9 cellular contexts compared by ENCODE assay signal in genomic region chr7:101386558-101387199, GRCh38. TPM values are rescaled to one million over a fixed set of nuclear protein-coding genes. Genes with fewer than 3 reads are reported as not detected.
DNase-seq lines count a peak whose midpoint lies in the region; ATAC-seq and TF ChIP-seq lines count a peak whose summit lies in the region.
"Had no signal": no experiment of that assay in that cellular context is flagged by ENCODE, and none has a peak within 500 bp of the region (broad histone marks: within the 10 kb centered on the region; RNA-seq: fewer than 3 reads in every experiment).

No MANE protein-coding gene starts in this region.

- H3K4me3 Mint-ChIP-seq in naive B cell = peak overlapping the region in 6 of 8 donors; percentile 33 to 75 (median 53)

- POLR2A ChIA-PET in HEK293 (lab: Yijun Ruan, JAX) = interaction anchor here (0.6 to 1.3 kb wide), 2 partner anchors 65 to 302 kb away, joined by 3 to 5 read pairs; partner anchors contain the start of gene IFT22

- peaks cover 24 to 43% (median 41%) of the 10 kb centered on the region in 3 donors for H3K4me1 Mint-ChIP-seq in naive B cell

- H3K4me1 ChIP-seq in BE2C = no peaks in the 10 kb centered on the region; the same call in 1 of the 2 replicates
- H3K4me1 ChIP-seq in HEK293 (ENCODE audit: control insufficient read depth, insufficient read depth, low read length) = peaks cover 5% of the 10 kb centered on the region; the same call in 1 of the 2 replicates

- peaks cover 0 to 3% (median 0%) of the 10 kb centered on the region in 7 donors for H3K9me3 Mint-ChIP-seq in naive B cell

- H3K36me3 ChIP-seq in BE2C (no peaks in the 10 kb centered on the region), HEK293 (ENCODE audit: control insufficient read depth in 2 of 2, insufficient read depth in 1 of 2, low read length in 2 of 2) (no peaks in the 10 kb centered on the region; a peak in 1 of 3 replicates)

- peak overlapping the region in 3 of 6 donors; percentile 47 to 78 (median 65) for H3K27ac Mint-ChIP-seq in naive B cell

- no peaks in the 10 kb centered on the region for H3K27me3 ChIP-seq in BE2C

- ATAC-seq in naive B cell (ENCODE audit: low read depth in 2 of 2) = peak in 1 of 2 donors; percentile 34
- no peak for ATAC-seq in HG03045 (IDR thresholded peaks at IDR 0.05; ENCODE audit: unreplicated experiment)
- ATAC-seq in HG02885 (IDR thresholded peaks at IDR 0.05; ENCODE audit: poor library complexity, unreplicated experiment) = no peak
- ATAC-seq in GM18520 (IDR thresholded peaks at IDR 0.05; ENCODE audit: unreplicated experiment) = no peak

- CTCF ChIA-PET in HEK293 (lab: Yijun Ruan, JAX) = interaction anchor here (0.9 to 1.7 kb wide), 5 partner anchors 19 to 54 kb away, joined by 3 to 13 read pairs (median 5); no protein-coding TSS in a partner anchor

- H3K36me3 Mint-ChIP-seq in naive B cell = no peaks in the 10 kb centered on the region

- no peaks in the 10 kb centered on the region for H3K27me3 Mint-ChIP-seq in naive B cell

- TF ChIP-seq CTCF in BE2C (IDR thresholded peaks at IDR 0.05; ENCODE audit: low read depth, low read length) (no peak), HEK293 (tag by site-specific recombination; IDR thresholded peaks at IDR 0.05) (no peak)

- H3K4me3 ChIP-seq in BE2C (ENCODE audit: low read depth, low read length) (peak overlapping the region; percentile 54), HEK293 (ENCODE audit: low read depth, low read length) (no peak overlapping the region)

- H3K27ac ChIP-seq in HEK293 (ENCODE audit: extremely low read depth, low read depth, low read length) = no peak overlapping the region

- DNase-seq in BE2C = peak; percentile 88
- DNase-seq in SW480 (ENCODE audit: low spot score) = peak; percentile 76
- DNase-seq in naive B cell = no peak
- no peak for DNase-seq in cerebellar nuclear complex (lab: John Stamatoyannopoulos, UW)
- DNase-seq: NCI-H187 had no signal

- H3K9me3 ChIP-seq in BE2C (no peaks in the 10 kb centered on the region), HEK293 (ENCODE audit: control insufficient read depth, insufficient read depth, low read depth, low read length) (no peaks in the 10 kb centered on the region)

TF ChIP-seq in HEK293, 187 proteins besides CTCF, POLR2A, EP300 and RAD21 (continues in another document):
- TF ChIP-seq ZBTB17 (tag by site-specific recombination; IDR thresholded peaks at IDR 0.05) (peak; percentile 82), ZNF473 (tag by site-specific recombination; IDR thresholded peaks at IDR 0.05) (no peak), ZSCAN30 (tag by site-specific recombination; IDR thresholded peaks at IDR 0.05) (no peak), ZBTB7A (tag by site-specific recombination; IDR thresholded peaks at IDR 0.05; ENCODE audit: low read depth) (no peak), ZNF157 (tag by site-specific recombination; IDR thresholded peaks at IDR 0.05) (no peak), ZNF335 (tag by site-specific recombination; conservative IDR thresholded peaks at IDR 0.05) (peak; percentile 84), ZNF341 (tag by site-specific recombination; IDR thresholded peaks at IDR 0.05; ENCODE audit: low read depth) (peak; percentile 97), ZNF169 (tag by site-specific recombination; IDR thresholded peaks at IDR 0.05) (no peak), ZNF248 (tag by site-specific recombination; IDR thresholded peaks at IDR 0.05) (no peak), PATZ1 (tag by site-specific recombination; IDR thresholded peaks at IDR 0.05) (peak; percentile 86), ZBTB21 (tag by site-specific recombination; IDR thresholded peaks at IDR 0.05) (no peak), ZNF785 (tag by site-specific recombination; IDR thresholded peaks at IDR 0.05) (no peak), RBAK (tag by site-specific recombination; IDR thresholded peaks at IDR 0.05) (no peak), ZNF266 (tag by site-specific recombination; IDR thresholded peaks at IDR 0.05; ENCODE audit: low read depth) (no peak), REPIN1 (tag by site-specific recombination; IDR thresholded peaks at IDR 0.05; ENCODE audit: low read depth) (no peak), ZNF768 (tag by site-specific recombination; IDR thresholded peaks at IDR 0.05) (no peak), ZNF416 (tag by site-specific recombination; IDR thresholded peaks at IDR 0.05) (no peak), IKZF3 (tag by site-specific recombination; IDR thresholded peaks at IDR 0.05) (0 out of 2 replicates have a peak, but pooled peaks have one; percentile 53), TCF7L2 (IDR thresholded peaks at IDR 0.05; ENCODE audit: borderline replicate concordance, low read depth, low read length) (no peak), ZNF624 (tag by site-specific recombination; IDR thresholded peaks at IDR 0.05) (no peak), ZNF76 (tag by site-specific recombination; IDR thresholded peaks at IDR 0.05; ENCODE audit: borderline replicate concordance, low read depth) (no peak)
- TF ChIP-seq, protein P1, sequence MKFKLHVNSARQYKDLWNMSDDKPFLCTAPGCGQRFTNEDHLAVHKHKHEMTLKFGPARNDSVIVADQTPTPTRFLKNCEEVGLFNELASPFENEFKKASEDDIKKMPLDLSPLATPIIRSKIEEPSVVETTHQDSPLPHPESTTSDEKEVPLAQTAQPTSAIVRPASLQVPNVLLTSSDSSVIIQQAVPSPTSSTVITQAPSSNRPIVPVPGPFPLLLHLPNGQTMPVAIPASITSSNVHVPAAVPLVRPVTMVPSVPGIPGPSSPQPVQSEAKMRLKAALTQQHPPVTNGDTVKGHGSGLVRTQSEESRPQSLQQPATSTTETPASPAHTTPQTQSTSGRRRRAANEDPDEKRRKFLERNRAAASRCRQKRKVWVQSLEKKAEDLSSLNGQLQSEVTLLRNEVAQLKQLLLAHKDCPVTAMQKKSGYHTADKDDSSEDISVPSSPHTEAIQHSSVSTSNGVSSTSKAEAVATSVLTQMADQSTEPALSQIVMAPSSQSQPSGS (tag by site-specific recombination; IDR thresholded peaks at IDR 0.05; ENCODE audit: low read depth) = no peak
- TF ChIP-seq, protein P2, sequence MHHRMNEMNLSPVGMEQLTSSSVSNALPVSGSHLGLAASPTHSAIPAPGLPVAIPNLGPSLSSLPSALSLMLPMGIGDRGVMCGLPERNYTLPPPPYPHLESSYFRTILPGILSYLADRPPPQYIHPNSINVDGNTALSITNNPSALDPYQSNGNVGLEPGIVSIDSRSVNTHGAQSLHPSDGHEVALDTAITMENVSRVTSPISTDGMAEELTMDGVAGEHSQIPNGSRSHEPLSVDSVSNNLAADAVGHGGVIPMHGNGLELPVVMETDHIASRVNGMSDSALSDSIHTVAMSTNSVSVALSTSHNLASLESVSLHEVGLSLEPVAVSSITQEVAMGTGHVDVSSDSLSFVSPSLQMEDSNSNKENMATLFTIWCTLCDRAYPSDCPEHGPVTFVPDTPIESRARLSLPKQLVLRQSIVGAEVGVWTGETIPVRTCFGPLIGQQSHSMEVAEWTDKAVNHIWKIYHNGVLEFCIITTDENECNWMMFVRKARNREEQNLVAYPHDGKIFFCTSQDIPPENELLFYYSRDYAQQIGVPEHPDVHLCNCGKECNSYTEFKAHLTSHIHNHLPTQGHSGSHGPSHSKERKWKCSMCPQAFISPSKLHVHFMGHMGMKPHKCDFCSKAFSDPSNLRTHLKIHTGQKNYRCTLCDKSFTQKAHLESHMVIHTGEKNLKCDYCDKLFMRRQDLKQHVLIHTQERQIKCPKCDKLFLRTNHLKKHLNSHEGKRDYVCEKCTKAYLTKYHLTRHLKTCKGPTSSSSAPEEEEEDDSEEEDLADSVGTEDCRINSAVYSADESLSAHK (tag by site-specific recombination; IDR thresholded peaks at IDR 0.05) = no peak
- TF ChIP-seq, protein P3, sequence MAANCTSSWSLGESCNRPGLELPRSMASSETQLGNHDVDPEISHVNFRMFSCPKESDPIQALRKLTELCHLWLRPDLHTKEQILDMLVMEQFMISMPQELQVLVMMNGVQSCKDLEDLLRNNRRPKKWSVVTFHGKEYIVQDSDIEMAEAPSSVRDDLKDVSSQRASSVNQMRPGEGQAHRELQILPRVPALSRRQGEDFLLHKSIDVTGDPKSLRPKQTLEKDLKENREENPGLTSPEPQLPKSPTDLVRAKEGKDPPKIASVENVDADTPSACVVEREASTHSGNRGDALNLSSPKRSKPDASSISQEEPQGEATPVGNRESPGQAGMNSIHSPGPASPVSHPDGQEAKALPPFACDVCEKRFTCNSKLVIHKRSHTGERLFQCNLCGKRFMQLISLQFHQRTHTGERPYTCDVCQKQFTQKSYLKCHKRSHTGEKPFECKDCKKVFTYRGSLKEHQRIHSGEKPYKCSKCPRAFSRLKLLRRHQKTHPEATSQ (tag by site-specific recombination; IDR thresholded peaks at IDR 0.05) = no peak
- TF ChIP-seq, protein P4, sequence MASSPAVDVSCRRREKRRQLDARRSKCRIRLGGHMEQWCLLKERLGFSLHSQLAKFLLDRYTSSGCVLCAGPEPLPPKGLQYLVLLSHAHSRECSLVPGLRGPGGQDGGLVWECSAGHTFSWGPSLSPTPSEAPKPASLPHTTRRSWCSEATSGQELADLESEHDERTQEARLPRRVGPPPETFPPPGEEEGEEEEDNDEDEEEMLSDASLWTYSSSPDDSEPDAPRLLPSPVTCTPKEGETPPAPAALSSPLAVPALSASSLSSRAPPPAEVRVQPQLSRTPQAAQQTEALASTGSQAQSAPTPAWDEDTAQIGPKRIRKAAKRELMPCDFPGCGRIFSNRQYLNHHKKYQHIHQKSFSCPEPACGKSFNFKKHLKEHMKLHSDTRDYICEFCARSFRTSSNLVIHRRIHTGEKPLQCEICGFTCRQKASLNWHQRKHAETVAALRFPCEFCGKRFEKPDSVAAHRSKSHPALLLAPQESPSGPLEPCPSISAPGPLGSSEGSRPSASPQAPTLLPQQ (tag by site-specific recombination; IDR thresholded peaks at IDR 0.05) = peak; percentile 13; the same call in 1 of the 2 replicates

RNA-seq across cellular contexts. Expression of gene COL26A1, which starts 24.0 kb away (rescaled TPM):
- 0.34 TPM for polyA plus RNA-seq in BE2C (2012; ENCODE audit: insufficient read depth, insufficient read length, low read depth)
- polyA plus RNA-seq in naive B cell (ENCODE audit: low read depth in 6 of 6) = not detected

Comparison
In these comparisons a context has a peak if more than half of its experiments do, and no peak if none do; other contexts are left out.
1. DNase-seq: peak in BE2C (single experiment) and SW480 (single experiment); none in naive B cell (single experiment) and cerebellar nuclear complex (0 of 2).